ENCODE assay signal across 1 cellular context in the genomic region with DNA sequence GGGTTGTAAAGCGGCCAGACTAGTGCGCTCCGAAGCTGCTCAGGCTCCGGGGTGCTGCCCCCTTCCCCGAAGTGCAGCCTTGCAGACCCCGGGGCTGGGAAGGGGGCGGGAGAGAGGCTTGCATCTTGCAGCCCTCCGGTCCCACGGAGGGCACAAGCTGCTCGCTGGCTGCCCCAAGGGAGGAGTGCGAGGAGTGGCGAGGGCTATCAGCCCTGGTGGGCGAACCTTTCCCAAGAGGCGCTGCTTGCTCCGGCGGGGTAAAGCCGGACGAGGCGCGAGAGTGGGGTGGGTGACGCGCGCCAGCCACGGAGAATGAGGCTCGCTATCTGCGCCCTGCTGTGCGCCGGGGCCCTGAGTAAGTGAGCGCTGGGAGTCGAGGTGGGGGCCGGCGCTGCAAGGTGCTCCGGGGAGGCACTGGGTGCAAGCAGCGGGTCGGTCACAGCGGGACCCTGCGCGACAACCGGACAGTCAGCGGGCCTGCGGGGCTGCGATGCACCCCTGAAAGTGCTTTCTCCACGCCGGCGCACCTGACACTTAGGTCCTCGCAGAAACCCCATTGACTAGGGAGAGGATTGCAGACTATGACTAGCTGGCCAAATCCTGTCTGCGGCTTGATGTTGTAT.
TF ChIP-seq lines count a peak whose summit lies in the region.

No MANE protein-coding gene starts in this region.

TF ChIP-seq in WTC11, 78 proteins besides CTCF, POLR2A, EP300 and RAD21 (continued from another document):
- no peak for TF ChIP-seq NR1H2 (CRISPR knock-in tag; IDR thresholded peaks at IDR 0.05)
- no peak for TF ChIP-seq IRF2 (CRISPR knock-in tag; IDR thresholded peaks at IDR 0.05; ENCODE audit: borderline replicate concordance, low read depth)
- no peak for TF ChIP-seq ZNF138 (CRISPR knock-in tag; conservative IDR thresholded peaks at IDR 0.05)
- TF ChIP-seq CBFB (CRISPR knock-in tag; IDR thresholded peaks at IDR 0.05; ENCODE audit: low read depth): no peak
